1 cellular context compared by ENCODE assay signal in genomic region chr7:131328387-131329175, GRCh38.
TF ChIP-seq lines count a peak whose summit lies in the region.

No MANE protein-coding gene starts in this region.

TF ChIP-seq in K562, 482 proteins besides CTCF, POLR2A, EP300 and RAD21 (continued from another document):
- TF ChIP-seq, protein P1, sequence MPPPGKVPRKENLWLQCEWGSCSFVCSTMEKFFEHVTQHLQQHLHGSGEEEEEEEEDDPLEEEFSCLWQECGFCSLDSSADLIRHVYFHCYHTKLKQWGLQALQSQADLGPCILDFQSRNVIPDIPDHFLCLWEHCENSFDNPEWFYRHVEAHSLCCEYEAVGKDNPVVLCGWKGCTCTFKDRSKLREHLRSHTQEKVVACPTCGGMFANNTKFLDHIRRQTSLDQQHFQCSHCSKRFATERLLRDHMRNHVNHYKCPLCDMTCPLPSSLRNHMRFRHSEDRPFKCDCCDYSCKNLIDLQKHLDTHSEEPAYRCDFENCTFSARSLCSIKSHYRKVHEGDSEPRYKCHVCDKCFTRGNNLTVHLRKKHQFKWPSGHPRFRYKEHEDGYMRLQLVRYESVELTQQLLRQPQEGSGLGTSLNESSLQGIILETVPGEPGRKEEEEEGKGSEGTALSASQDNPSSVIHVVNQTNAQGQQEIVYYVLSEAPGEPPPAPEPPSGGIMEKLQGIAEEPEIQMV (tag; conservative IDR thresholded peaks at IDR 0.05; ENCODE audit: low read depth): no peak
- no peak for TF ChIP-seq ARID2 (IDR thresholded peaks at IDR 0.05)
- no peak for TF ChIP-seq HNRNPL (IDR thresholded peaks at IDR 0.05; ENCODE audit: low read depth, low read length)
- no peak for TF ChIP-seq ATF1 (CRISPR knock-in tag; IDR thresholded peaks at IDR 0.05)
- TF ChIP-seq ATF1 (tag; IDR thresholded peaks at IDR 0.05): no peak
- peak; percentile 50 for TF ChIP-seq HDAC3 (IDR thresholded peaks at IDR 0.05; ENCODE audit: borderline replicate concordance, partially characterized antibody)
- TF ChIP-seq MAFF (IDR thresholded peaks at IDR 0.05; ENCODE audit: low read length): no peak
- no peak for TF ChIP-seq ZNF764 (CRISPR knock-in tag; IDR thresholded peaks at IDR 0.05; ENCODE audit: low read depth)
- TF ChIP-seq NR0B1 (IDR thresholded peaks at IDR 0.05; ENCODE audit: partially characterized antibody): no peak
- no peak for TF ChIP-seq NFE2 (IDR thresholded peaks at IDR 0.05; ENCODE audit: low read depth)
- TF ChIP-seq KAT8 (IDR thresholded peaks at IDR 0.05; ENCODE audit: low read depth): no peak
- TF ChIP-seq, protein P2, sequence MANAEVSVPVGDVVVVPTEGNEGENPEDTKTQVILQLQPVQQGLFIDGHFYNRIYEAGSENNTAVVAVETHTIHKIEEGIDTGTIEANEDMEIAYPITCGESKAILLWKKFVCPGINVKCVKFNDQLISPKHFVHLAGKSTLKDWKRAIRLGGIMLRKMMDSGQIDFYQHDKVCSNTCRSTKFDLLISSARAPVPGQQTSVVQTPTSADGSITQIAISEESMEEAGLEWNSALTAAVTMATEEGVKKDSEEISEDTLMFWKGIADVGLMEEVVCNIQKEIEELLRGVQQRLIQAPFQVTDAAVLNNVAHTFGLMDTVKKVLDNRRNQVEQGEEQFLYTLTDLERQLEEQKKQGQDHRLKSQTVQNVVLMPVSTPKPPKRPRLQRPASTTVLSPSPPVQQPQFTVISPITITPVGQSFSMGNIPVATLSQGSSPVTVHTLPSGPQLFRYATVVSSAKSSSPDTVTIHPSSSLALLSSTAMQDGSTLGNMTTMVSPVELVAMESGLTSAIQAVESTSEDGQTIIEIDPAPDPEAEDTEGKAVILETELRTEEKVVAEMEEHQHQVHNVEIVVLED (CRISPR knock-in tag; IDR thresholded peaks at IDR 0.05): peak; percentile 28; the same call in 1 of the 2 replicates
- TF ChIP-seq ZNF592 (IDR thresholded peaks at IDR 0.05): 0 out of 2 replicates have a peak, but pooled peaks have one; percentile 32
- no peak for TF ChIP-seq EZH2 (IDR thresholded peaks at IDR 0.05; ENCODE audit: borderline replicate concordance, low read depth, low read length)
- no peak for TF ChIP-seq SNRNP70 (optimal IDR thresholded peaks at IDR 0.05; ENCODE audit: low read depth, low read length)
- TF ChIP-seq NUFIP1 (IDR thresholded peaks at IDR 0.05; ENCODE audit: partially characterized antibody): no peak
- no peak for TF ChIP-seq IRF1 (CRISPR knock-in tag; IDR thresholded peaks at IDR 0.05; ENCODE audit: borderline replicate concordance)
- TF ChIP-seq SMAD4 (CRISPR knock-in tag; conservative IDR thresholded peaks at IDR 0.05): no peak
- no peak for TF ChIP-seq SOX6 (IDR thresholded peaks at IDR 0.05)
- TF ChIP-seq, protein P3, sequence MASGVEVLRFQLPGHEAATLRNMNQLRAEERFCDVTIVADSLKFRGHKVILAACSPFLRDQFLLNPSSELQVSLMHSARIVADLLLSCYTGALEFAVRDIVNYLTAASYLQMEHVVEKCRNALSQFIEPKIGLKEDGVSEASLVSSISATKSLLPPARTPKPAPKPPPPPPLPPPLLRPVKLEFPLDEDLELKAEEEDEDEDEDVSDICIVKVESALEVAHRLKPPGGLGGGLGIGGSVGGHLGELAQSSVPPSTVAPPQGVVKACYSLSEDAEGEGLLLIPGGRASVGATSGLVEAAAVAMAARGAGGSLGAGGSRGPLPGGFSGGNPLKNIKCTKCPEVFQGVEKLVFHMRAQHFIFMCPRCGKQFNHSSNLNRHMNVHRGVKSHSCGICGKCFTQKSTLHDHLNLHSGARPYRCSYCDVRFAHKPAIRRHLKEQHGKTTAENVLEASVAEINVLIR (CRISPR knock-in tag; IDR thresholded peaks at IDR 0.05): no peak
- TF ChIP-seq SMARCE1 (IDR thresholded peaks at IDR 0.05): no peak
- TF ChIP-seq ZBTB9 (CRISPR knock-in tag; IDR thresholded peaks at IDR 0.05): no peak
- TF ChIP-seq, protein P4, sequence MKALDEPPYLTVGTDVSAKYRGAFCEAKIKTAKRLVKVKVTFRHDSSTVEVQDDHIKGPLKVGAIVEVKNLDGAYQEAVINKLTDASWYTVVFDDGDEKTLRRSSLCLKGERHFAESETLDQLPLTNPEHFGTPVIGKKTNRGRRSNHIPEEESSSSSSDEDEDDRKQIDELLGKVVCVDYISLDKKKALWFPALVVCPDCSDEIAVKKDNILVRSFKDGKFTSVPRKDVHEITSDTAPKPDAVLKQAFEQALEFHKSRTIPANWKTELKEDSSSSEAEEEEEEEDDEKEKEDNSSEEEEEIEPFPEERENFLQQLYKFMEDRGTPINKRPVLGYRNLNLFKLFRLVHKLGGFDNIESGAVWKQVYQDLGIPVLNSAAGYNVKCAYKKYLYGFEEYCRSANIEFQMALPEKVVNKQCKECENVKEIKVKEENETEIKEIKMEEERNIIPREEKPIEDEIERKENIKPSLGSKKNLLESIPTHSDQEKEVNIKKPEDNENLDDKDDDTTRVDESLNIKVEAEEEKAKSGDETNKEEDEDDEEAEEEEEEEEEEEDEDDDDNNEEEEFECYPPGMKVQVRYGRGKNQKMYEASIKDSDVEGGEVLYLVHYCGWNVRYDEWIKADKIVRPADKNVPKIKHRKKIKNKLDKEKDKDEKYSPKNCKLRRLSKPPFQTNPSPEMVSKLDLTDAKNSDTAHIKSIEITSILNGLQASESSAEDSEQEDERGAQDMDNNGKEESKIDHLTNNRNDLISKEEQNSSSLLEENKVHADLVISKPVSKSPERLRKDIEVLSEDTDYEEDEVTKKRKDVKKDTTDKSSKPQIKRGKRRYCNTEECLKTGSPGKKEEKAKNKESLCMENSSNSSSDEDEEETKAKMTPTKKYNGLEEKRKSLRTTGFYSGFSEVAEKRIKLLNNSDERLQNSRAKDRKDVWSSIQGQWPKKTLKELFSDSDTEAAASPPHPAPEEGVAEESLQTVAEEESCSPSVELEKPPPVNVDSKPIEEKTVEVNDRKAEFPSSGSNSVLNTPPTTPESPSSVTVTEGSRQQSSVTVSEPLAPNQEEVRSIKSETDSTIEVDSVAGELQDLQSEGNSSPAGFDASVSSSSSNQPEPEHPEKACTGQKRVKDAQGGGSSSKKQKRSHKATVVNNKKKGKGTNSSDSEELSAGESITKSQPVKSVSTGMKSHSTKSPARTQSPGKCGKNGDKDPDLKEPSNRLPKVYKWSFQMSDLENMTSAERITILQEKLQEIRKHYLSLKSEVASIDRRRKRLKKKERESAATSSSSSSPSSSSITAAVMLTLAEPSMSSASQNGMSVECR (CRISPR knock-in tag; IDR thresholded peaks at IDR 0.05): no peak
- TF ChIP-seq ZEB2 (IDR thresholded peaks at IDR 0.05): no peak
- TF ChIP-seq TSC22D4 (tag; IDR thresholded peaks at IDR 0.05): no peak
- peak; percentile 42; the same call in 1 of the 2 replicates for TF ChIP-seq HMBOX1 (IDR thresholded peaks at IDR 0.05)
- TF ChIP-seq, protein P5, sequence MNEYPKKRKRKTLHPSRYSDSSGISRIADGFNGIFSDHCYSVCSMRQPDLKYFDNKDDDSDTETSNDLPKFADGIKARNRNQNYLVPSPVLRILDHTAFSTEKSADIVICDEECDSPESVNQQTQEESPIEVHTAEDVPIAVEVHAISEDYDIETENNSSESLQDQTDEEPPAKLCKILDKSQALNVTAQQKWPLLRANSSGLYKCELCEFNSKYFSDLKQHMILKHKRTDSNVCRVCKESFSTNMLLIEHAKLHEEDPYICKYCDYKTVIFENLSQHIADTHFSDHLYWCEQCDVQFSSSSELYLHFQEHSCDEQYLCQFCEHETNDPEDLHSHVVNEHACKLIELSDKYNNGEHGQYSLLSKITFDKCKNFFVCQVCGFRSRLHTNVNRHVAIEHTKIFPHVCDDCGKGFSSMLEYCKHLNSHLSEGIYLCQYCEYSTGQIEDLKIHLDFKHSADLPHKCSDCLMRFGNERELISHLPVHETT (CRISPR knock-in tag; conservative IDR thresholded peaks at IDR 0.05 in 1 of 2, IDR thresholded peaks at IDR 0.05 in 1 of 2): no peak
- TF ChIP-seq HDAC1 (IDR thresholded peaks at IDR 0.05): 0 out of 4 replicates have a peak, but pooled peaks of 1 of the 2 experiments have one; percentile 10
- TF ChIP-seq SPI1 (IDR thresholded peaks at IDR 0.05; ENCODE audit: borderline replicate concordance, low read depth, low read length): no peak
